ENCODE assay signal across 9 cellular contexts in genomic region chr10:81179805-81180452, GRCh38.
DNase-seq lines count a peak whose midpoint lies in the region; ATAC-seq and TF ChIP-seq lines count a peak whose summit lies in the region.
"Had no signal": no experiment of that assay in that cellular context is flagged by ENCODE, and none has a peak within 500 bp of the region (broad histone marks: within the 10 kb centered on the region; RNA-seq: fewer than 3 reads in every experiment).

No MANE protein-coding gene starts in this region.

- H3K4me3 Mint-ChIP-seq in activated T-helper 1 cell treated with anti-CD3 and anti-CD28 coated beads, Interleukin-12 subunit alpha, Interleukin-12 subunit beta, Interleukin-2, Interleukin-4 antibody, amounts not matched to agents 30 ng/mL and 10 ng/mL and 1 ng/mL, durations not matched to agents 14 hours and 24 hours and 36 hours: no peak overlapping the region
- H3K4me3 Mint-ChIP-seq: activated naive CD8-positive, alpha-beta T cell treated with anti-CD3 and anti-CD28 coated beads, Interleukin-2, amount 10 ng/mL, durations not matched to agents 7 days and 5 days had no signal

- no peaks in the 10 kb centered on the region for H3K9me3 Mint-ChIP-seq in activated T-helper 1 cell treated with anti-CD3 and anti-CD28 coated beads, Interleukin-12 subunit alpha, Interleukin-12 subunit beta, Interleukin-2, Interleukin-4 antibody, amounts not matched to agents 30 ng/mL and 10 ng/mL and 1 ng/mL, durations not matched to agents 14 hours and 24 hours and 36 hours

- no peaks in the 10 kb centered on the region for H3K4me1 Mint-ChIP-seq in activated T-helper 1 cell treated with anti-CD3 and anti-CD28 coated beads, Interleukin-12 subunit alpha, Interleukin-12 subunit beta, Interleukin-2, Interleukin-4 antibody, amounts not matched to agents 30 ng/mL and 10 ng/mL and 1 ng/mL, durations not matched to agents 14 hours and 24 hours and 36 hours (ENCODE audit: low read depth)
- H3K4me1 Mint-ChIP-seq: activated naive CD8-positive, alpha-beta T cell treated with anti-CD3 and anti-CD28 coated beads, Interleukin-2, amount 10 ng/mL, durations not matched to agents 7 days and 5 days had no signal

- no peaks in the 10 kb centered on the region for H3K27me3 Mint-ChIP-seq in activated T-helper 1 cell treated with anti-CD3 and anti-CD28 coated beads, Interleukin-12 subunit alpha, Interleukin-12 subunit beta, Interleukin-2, Interleukin-4 antibody, amounts not matched to agents 30 ng/mL and 10 ng/mL and 1 ng/mL, durations not matched to agents 14 hours and 24 hours and 36 hours (ENCODE audit: insufficient read depth)
- H3K27me3 Mint-ChIP-seq: activated naive CD8-positive, alpha-beta T cell treated with anti-CD3 and anti-CD28 coated beads, Interleukin-2, amount 10 ng/mL, durations not matched to agents 7 days and 5 days had no signal

- in situ Hi-C loops in Caki2 (cut with HindIII; ENCODE audit: low pct_unique_long_range_greater_than_20kb, low sequenced_read_pairs): no loop called here
- in situ Hi-C loops in astrocyte of the cerebellum (cut with HindIII; ENCODE audit: low sequenced_read_pairs): no loop called here

- peak; percentile 12 for DNase-seq in Caki2 (ENCODE audit: low read depth)
- no peak for DNase-seq in astrocyte of the cerebellum (ENCODE audit: low read depth)
- DNase-seq in putamen (ENCODE audit: low spot score): peak; percentile 0
- no peak for DNase-seq in effector CD4-positive, alpha-beta T cell
- DNase-seq in amygdala (lab: John Stamatoyannopoulos, UW): no peak
- DNase-seq in activated T-helper 1 cell treated with anti-CD3 and anti-CD28 coated beads, Interleukin-12 subunit alpha, Interleukin-12 subunit beta, Interleukin-2, Interleukin-4 antibody, amounts not matched to agents 30 ng/mL and 10 ng/mL and 1 ng/mL, durations not matched to agents 14 hours and 24 hours and 36 hours (ENCODE audit: low spot score): no peak
- DNase-seq: activated naive CD8-positive, alpha-beta T cell treated with anti-CD3 and anti-CD28 coated beads, Interleukin-2, amount 10 ng/mL, durations not matched to agents 7 days and 5 days had no signal

- no peak overlapping the region for H3K4me3 ChIP-seq in astrocyte of the cerebellum (ENCODE audit: low read depth, low read length)

- H3K36me3 Mint-ChIP-seq in activated T-helper 1 cell treated with anti-CD3 and anti-CD28 coated beads, Interleukin-12 subunit alpha, Interleukin-12 subunit beta, Interleukin-2, Interleukin-4 antibody, amounts not matched to agents 30 ng/mL and 10 ng/mL and 1 ng/mL, durations not matched to agents 14 hours and 24 hours and 36 hours (ENCODE audit: low read depth): no peaks in the 10 kb centered on the region
- H3K36me3 Mint-ChIP-seq: activated naive CD8-positive, alpha-beta T cell treated with anti-CD3 and anti-CD28 coated beads, Interleukin-2, amount 10 ng/mL, durations not matched to agents 7 days and 5 days had no signal

- ATAC-seq in GM19463 (IDR thresholded peaks at IDR 0.05; ENCODE audit: unreplicated experiment) (peak; percentile 91), HG03571 (IDR thresholded peaks at IDR 0.05; ENCODE audit: unreplicated experiment) (peak; percentile 62)

- intact Hi-C loops in activated T-helper 1 cell treated with anti-CD3 and anti-CD28 coated beads, Interleukin-12 subunit alpha, Interleukin-12 subunit beta, Interleukin-2, Interleukin-4 antibody, amounts not matched to agents 30 ng/mL and 10 ng/mL and 1 ng/mL, durations not matched to agents 14 hours and 24 hours and 36 hours (cut with micrococcal nuclease): no loop called here

- no peak overlapping the region for H3K27ac Mint-ChIP-seq in activated T-helper 1 cell treated with anti-CD3 and anti-CD28 coated beads, Interleukin-12 subunit alpha, Interleukin-12 subunit beta, Interleukin-2, Interleukin-4 antibody, amounts not matched to agents 30 ng/mL and 10 ng/mL and 1 ng/mL, durations not matched to agents 14 hours and 24 hours and 36 hours
- H3K27ac Mint-ChIP-seq: activated naive CD8-positive, alpha-beta T cell treated with anti-CD3 and anti-CD28 coated beads, Interleukin-2, amount 10 ng/mL, durations not matched to agents 7 days and 5 days had no signal

- peak; percentile 50 for TF ChIP-seq CTCF in astrocyte of the cerebellum (IDR thresholded peaks at IDR 0.05; ENCODE audit: low read depth, low read length, missing control alignments)

Comparison
In these comparisons a context has a peak if more than half of its experiments do, and no peak if none do; other contexts are left out.
1. DNase-seq: peak in Caki2 (single experiment) and putamen (single experiment); none in astrocyte of the cerebellum (single experiment), effector CD4-positive, alpha-beta T cell (single experiment), amygdala (0 of 56) and activated T-helper 1 cell treated with anti-CD3 and anti-CD28 coated beads, Interleukin-12 subunit alpha, Interleukin-12 subunit beta, Interleukin-2, Interleukin-4 antibody, amounts not matched to agents 30 ng/mL and 10 ng/mL and 1 ng/mL, durations not matched to agents 14 hours and 24 hours and 36 hours (single experiment).